In the genomic region with DNA sequence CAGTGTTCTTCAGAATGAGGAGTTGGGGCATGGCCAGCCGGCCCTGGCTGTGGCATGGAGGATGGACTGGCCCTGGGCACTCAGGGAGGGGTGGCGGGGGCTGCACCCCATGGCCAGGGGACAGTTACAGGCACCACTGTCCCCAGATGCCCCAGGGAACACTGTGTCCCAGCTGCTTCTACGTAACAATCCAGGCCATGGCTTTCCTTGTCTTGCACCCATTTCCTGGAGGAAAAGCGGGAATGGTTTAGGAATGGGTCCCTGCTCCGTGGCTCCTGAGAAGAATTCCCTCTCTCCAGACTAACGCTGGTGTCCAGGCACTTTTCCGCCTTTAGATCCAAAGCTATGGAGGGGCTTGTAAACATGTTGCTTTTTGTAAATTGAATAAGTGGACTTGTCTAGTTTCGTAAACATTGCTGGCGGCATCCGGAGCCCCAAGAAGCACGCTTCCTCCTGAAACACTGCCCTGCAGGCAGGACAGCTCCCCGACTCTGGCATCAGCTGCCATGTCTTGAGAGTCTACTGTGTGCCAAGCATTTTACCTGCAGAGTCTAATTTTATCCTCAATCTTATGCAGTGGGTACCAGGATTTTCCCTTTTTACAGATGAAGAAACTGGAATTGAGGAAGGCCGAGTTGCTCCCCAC, we compare ENCODE assay signal across 9 cellular contexts.
DNase-seq lines count a peak whose midpoint lies in the region; ATAC-seq and TF ChIP-seq lines count a peak whose summit lies in the region.
"Had no signal": no experiment of that assay in that cellular context is flagged by ENCODE, and none has a peak within 500 bp of the region (broad histone marks: within the 10 kb centered on the region; RNA-seq: fewer than 3 reads in every experiment).

No MANE protein-coding gene starts in this region.

- ATAC-seq in stimulated activated naive CD8-positive, alpha-beta T cell treated with anti-CD3 and anti-CD28 coated beads, Interleukin-15, Interleukin-2, amounts not matched to agents 100 U/mL and 50 U/mL, for 24 hours: no peak
- no peak for ATAC-seq in HG02763 (IDR thresholded peaks at IDR 0.05; ENCODE audit: unreplicated experiment)
- ATAC-seq: PC-3 had no signal

- no peaks in the 10 kb centered on the region for H3K27me3 Mint-ChIP-seq in stimulated activated naive CD8-positive, alpha-beta T cell treated with anti-CD3 and anti-CD28 coated beads, Interleukin-15, Interleukin-2, amounts not matched to agents 100 ng/mL and 50 ng/mL, for 24 hours

- H3K4me3 ChIP-seq in astrocyte of the cerebellum (ENCODE audit: low read depth, low read length): peak overlapping the region; percentile 8
- peak overlapping the region; percentile 38 to 62 for H3K4me3 ChIP-seq in mucosa of rectum (ENCODE audit: low read length in 2 of 2)

- H3K36me3 ChIP-seq in mucosa of rectum (ENCODE audit: control insufficient read depth in 2 of 2, insufficient read depth in 2 of 2, low read length in 2 of 2): no peaks in the 10 kb centered on the region

- no peak for TF ChIP-seq CTCF in astrocyte of the cerebellum (IDR thresholded peaks at IDR 0.05; ENCODE audit: low read depth, low read length, missing control alignments)

- H3K27ac Mint-ChIP-seq in stimulated activated naive CD8-positive, alpha-beta T cell treated with anti-CD3 and anti-CD28 coated beads, Interleukin-15, Interleukin-2, amounts not matched to agents 100 ng/mL and 50 ng/mL, for 24 hours: peak overlapping the region; percentile 92

- no peaks in the 10 kb centered on the region for H3K36me3 Mint-ChIP-seq in stimulated activated naive CD8-positive, alpha-beta T cell treated with anti-CD3 and anti-CD28 coated beads, Interleukin-15, Interleukin-2, amounts not matched to agents 100 ng/mL and 50 ng/mL, for 24 hours (ENCODE audit: low read depth)

- H3K27me3 ChIP-seq in mucosa of rectum (ENCODE audit: control insufficient read depth in 2 of 2, insufficient read depth in 2 of 2, low read length in 2 of 2): no peaks in the 10 kb centered on the region

- H3K9me3 ChIP-seq in mucosa of rectum (ENCODE audit: control insufficient read depth in 2 of 2, low read length in 2 of 2): no peaks in the 10 kb centered on the region

- H3K9ac ChIP-seq in mucosa of rectum (ENCODE audit: low read depth in 1 of 2, low read length in 2 of 2): peak overlapping the region; percentile 48 to 59

- H3K4me3 Mint-ChIP-seq in stimulated activated naive CD8-positive, alpha-beta T cell treated with anti-CD3 and anti-CD28 coated beads, Interleukin-15, Interleukin-2, amounts not matched to agents 100 ng/mL and 50 ng/mL, for 24 hours: peak overlapping the region; percentile 83

- H3K4me1 ChIP-seq in mucosa of rectum (ENCODE audit: control insufficient read depth in 2 of 2, insufficient read depth in 2 of 2, low read length in 2 of 2): peaks cover 2 to 3% of the 10 kb centered on the region in 2 donors

- H3K27ac ChIP-seq in mucosa of rectum (ENCODE audit: low read depth in 2 of 2, low read length in 2 of 2): peak overlapping the region; percentile 79

- peaks cover 56% of the 10 kb centered on the region for H3K4me1 Mint-ChIP-seq in stimulated activated naive CD8-positive, alpha-beta T cell treated with anti-CD3 and anti-CD28 coated beads, Interleukin-15, Interleukin-2, amounts not matched to agents 100 ng/mL and 50 ng/mL, for 24 hours (ENCODE audit: low read depth)

- H3K9me3 Mint-ChIP-seq in stimulated activated naive CD8-positive, alpha-beta T cell treated with anti-CD3 and anti-CD28 coated beads, Interleukin-15, Interleukin-2, amounts not matched to agents 100 ng/mL and 50 ng/mL, for 24 hours: no peaks in the 10 kb centered on the region

- no peak for DNase-seq in stimulated activated naive CD8-positive, alpha-beta T cell treated with anti-CD3 and anti-CD28 coated beads, Interleukin-15, Interleukin-2, amounts not matched to agents 100 U/mL and 50 U/mL, for 24 hours
- DNase-seq in astrocyte of the cerebellum (ENCODE audit: low read depth) (no peak), NCI-H82 (lab: John Stamatoyannopoulos, UW) (no peak), RKO (ENCODE audit: low spot score) (no peak)
- DNase-seq in stimulated activated CD4-positive, alpha-beta T cell treated with anti-CD3 and anti-CD28 coated beads, Interleukin-1b, Interleukin-23, amount 100 ng/mL, for 48 hours: no peak
- DNase-seq: PC-3 had no signal

- in situ Hi-C loops in astrocyte of the cerebellum (cut with HindIII; ENCODE audit: low sequenced_read_pairs): no loop called here
